25 cellular contexts compared by ENCODE assay signal in the genomic region with DNA sequence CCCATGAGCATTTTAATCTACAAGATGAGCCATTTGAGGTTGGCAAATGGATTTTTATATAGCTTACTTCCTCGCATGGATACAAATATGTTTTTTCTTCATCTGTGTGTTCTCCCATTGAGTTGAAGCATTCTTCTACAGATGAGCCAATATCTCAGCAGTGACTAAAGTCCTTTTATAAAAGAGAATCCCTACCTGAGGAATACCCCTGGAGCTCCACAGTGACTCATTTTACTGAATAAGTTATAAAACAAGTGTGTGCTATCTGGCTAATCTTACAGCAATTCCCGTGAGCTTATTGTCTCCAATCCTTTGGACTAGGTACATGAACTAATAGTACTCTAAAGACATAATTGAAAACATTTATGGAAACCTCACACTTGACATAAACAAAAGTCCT.
"Had no signal": no experiment of that assay in that cellular context is flagged by ENCODE, and none has a peak within 500 bp of the region (broad histone marks: within the 10 kb centered on the region; RNA-seq: fewer than 3 reads in every experiment).

No MANE protein-coding gene starts in this region.

- H3K4me3 Mint-ChIP-seq: dendritic cell treated with granulocyte-macrophage colony-stimulating factor and Interleukin-4, amounts not matched to agents 40 ng/mL and 50 ng/mL, for 4 days; effector memory CD8-positive, alpha-beta T cell; nephron; stimulated activated memory B cell treated with anti-CD40 and anti-IgM and Interleukin-4, amounts not matched to agents 10 μg/mL and 1 μg/mL and 100 μg/mL, for 72 hours; stimulated activated naive CD8-positive, alpha-beta T cell treated with anti-CD3 and anti-CD28 coated beads, Interleukin-15, Interleukin-2, amounts not matched to agents 100 ng/mL and 50 ng/mL, for 24 hours had no signal

- H3K36me3 ChIP-seq: left ventricle myocardium inferior, lower lobe of right lung, right lobe of liver, spleen, tibial nerve, upper lobe of right lung, vagina had no signal

- H3K27me3 ChIP-seq: right lobe of liver, spleen, testis, tibial nerve, upper lobe of right lung, vagina had no signal

- H3K4me1 Mint-ChIP-seq: nephron; stimulated activated memory B cell treated with anti-CD40 and anti-IgM and Interleukin-4, amounts not matched to agents 10 μg/mL and 1 μg/mL and 100 μg/mL, for 72 hours had no signal

- H3K27me3 Mint-ChIP-seq: dendritic cell treated with granulocyte-macrophage colony-stimulating factor and Interleukin-4, amounts not matched to agents 40 ng/mL and 50 ng/mL, for 4 days; effector memory CD8-positive, alpha-beta T cell; stimulated activated memory B cell treated with anti-CD40 and anti-IgM and Interleukin-4, amounts not matched to agents 10 μg/mL and 1 μg/mL and 100 μg/mL, for 72 hours; stimulated activated naive CD8-positive, alpha-beta T cell treated with anti-CD3 and anti-CD28 coated beads, Interleukin-15, Interleukin-2, amounts not matched to agents 100 ng/mL and 50 ng/mL, for 24 hours had no signal

- DNase-seq: effector memory CD8-positive, alpha-beta T cell; erythroblast; foreskin melanocyte; head of caudate nucleus; hypothalamus; left ventricle myocardium inferior; lower lobe of right lung; mesenchymal stem cell; midbrain; psoas muscle; retina; right lobe of liver; spleen; stimulated activated CD4-positive, alpha-beta T cell treated with anti-CD3 and anti-CD28 coated beads, Interleukin-15, amount 100 ng/mL, for 24 hours; stimulated activated CD4-positive, alpha-beta T cell treated with anti-CD3 and anti-CD28 coated beads, Interleukin-1b, Interleukin-23, amount 100 ng/mL, for 48 hours; stimulated activated CD4-positive, alpha-beta T cell treated with anti-CD3 and anti-CD28 coated beads, Interleukin-4, amount 100 ng/mL, for 24 hours; testis; upper lobe of right lung had no signal

- H3K27ac Mint-ChIP-seq: dendritic cell treated with granulocyte-macrophage colony-stimulating factor and Interleukin-4, amounts not matched to agents 40 ng/mL and 50 ng/mL, for 4 days; effector memory CD8-positive, alpha-beta T cell; nephron; stimulated activated memory B cell treated with anti-CD40 and anti-IgM and Interleukin-4, amounts not matched to agents 10 μg/mL and 1 μg/mL and 100 μg/mL, for 72 hours; stimulated activated naive CD8-positive, alpha-beta T cell treated with anti-CD3 and anti-CD28 coated beads, Interleukin-15, Interleukin-2, amounts not matched to agents 100 ng/mL and 50 ng/mL, for 24 hours had no signal

- H3K27ac ChIP-seq: left ventricle myocardium inferior, lower lobe of right lung, parathyroid adenoma, psoas muscle, right lobe of liver, spleen, testis, tibial nerve, upper lobe of right lung, vagina had no signal

- H3K4me1 ChIP-seq: left ventricle myocardium inferior, lower lobe of right lung, parathyroid adenoma, psoas muscle, right lobe of liver, spleen, testis, tibial nerve, upper lobe of right lung, vagina had no signal

- H3K36me3 Mint-ChIP-seq: stimulated activated memory B cell treated with anti-CD40 and anti-IgM and Interleukin-4, amounts not matched to agents 10 μg/mL and 1 μg/mL and 100 μg/mL, for 72 hours had no signal

- H3K9me3 Mint-ChIP-seq: nephron; stimulated activated memory B cell treated with anti-CD40 and anti-IgM and Interleukin-4, amounts not matched to agents 10 μg/mL and 1 μg/mL and 100 μg/mL, for 72 hours; stimulated activated naive CD8-positive, alpha-beta T cell treated with anti-CD3 and anti-CD28 coated beads, Interleukin-15, Interleukin-2, amounts not matched to agents 100 ng/mL and 50 ng/mL, for 24 hours had no signal

- H3K79me2 ChIP-seq: parathyroid adenoma had no signal

- H2AFZ ChIP-seq: parathyroid adenoma had no signal

- H3K4me3 ChIP-seq: left ventricle myocardium inferior, lower lobe of right lung, psoas muscle, right lobe of liver, spleen, testis, tibial nerve, upper lobe of right lung, vagina had no signal

- H3K9me3 ChIP-seq: left ventricle myocardium inferior, lower lobe of right lung, psoas muscle, right lobe of liver, spleen, testis, tibial nerve, upper lobe of right lung, vagina had no signal

- H3K9ac ChIP-seq: parathyroid adenoma had no signal
